In the genomic region with DNA sequence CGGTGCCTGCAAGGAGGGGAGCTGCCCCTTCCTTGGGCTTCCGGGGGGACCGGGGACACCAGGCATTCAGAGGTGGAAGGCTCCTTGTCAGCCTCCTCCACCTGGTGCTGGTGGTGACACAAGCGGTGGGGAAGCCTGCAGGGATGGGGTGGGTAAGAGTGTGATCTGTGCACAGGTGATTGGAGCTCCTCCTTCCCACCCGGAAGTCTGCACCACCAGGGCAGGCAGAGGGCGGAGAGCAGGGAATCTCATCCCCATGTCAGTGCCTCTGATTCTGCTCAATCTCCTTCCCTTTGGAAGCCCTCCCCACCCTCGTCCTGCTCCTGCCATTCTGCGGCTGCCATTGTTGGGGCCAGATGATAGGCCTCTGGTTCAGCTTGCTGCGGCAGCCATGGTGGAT, we compare ENCODE assay signal across 12 cellular contexts.
"Had no signal": no experiment of that assay in that cellular context is flagged by ENCODE, and none has a peak within 500 bp of the region (broad histone marks: within the 10 kb centered on the region; RNA-seq: fewer than 3 reads in every experiment).

No MANE protein-coding gene starts in this region.

- H3K36me3 Mint-ChIP-seq: brain; stimulated activated memory B cell treated with anti-CD40 and anti-IgM and Interleukin-4, amounts not matched to agents 10 μg/mL and 1 μg/mL and 100 μg/mL, for 72 hours had no signal

- H3K9me3 Mint-ChIP-seq: brain; effector memory CD8-positive, alpha-beta T cell; natural killer cell treated with Interleukin-12 subunit alpha and Interleukin-12 subunit beta and Interleukin-15 and Interleukin-18, amount 100 ng/mL, for 72 hours had no signal

- H3K36me3 ChIP-seq: sigmoid colon, tibial artery had no signal

- ATAC-seq: natural killer cell treated with Interleukin-12 subunit alpha and Interleukin-12 subunit beta and Interleukin-15 and Interleukin-18, amount 100 ng/mL, for 72 hours; stimulated activated memory B cell treated with anti-CD40 and anti-IgM and Interleukin-4, amounts not matched to agents 10 μg/mL and 1 μg/mL and 100 μg/mL, for 72 hours had no signal

- H3K4me1 ChIP-seq: sigmoid colon, tibial artery had no signal

- H3K4me3 Mint-ChIP-seq: effector memory CD8-positive, alpha-beta T cell; stimulated activated memory B cell treated with anti-CD40 and anti-IgM and Interleukin-4, amounts not matched to agents 10 μg/mL and 1 μg/mL and 100 μg/mL, for 72 hours had no signal

- H3K27me3 Mint-ChIP-seq: effector memory CD8-positive, alpha-beta T cell had no signal

- H3K4me1 Mint-ChIP-seq: stimulated activated memory B cell treated with anti-CD40 and anti-IgM and Interleukin-4, amounts not matched to agents 10 μg/mL and 1 μg/mL and 100 μg/mL, for 72 hours had no signal

- H3K27ac Mint-ChIP-seq: activated T-helper 1 cell treated with anti-CD3 and anti-CD28 coated beads, Interleukin-12 subunit alpha, Interleukin-12 subunit beta, Interleukin-2, Interleukin-4 antibody, amounts not matched to agents 30 ng/mL and 10 ng/mL and 1 ng/mL, durations not matched to agents 14 hours and 24 hours and 36 hours; stimulated activated memory B cell treated with anti-CD40 and anti-IgM and Interleukin-4, amounts not matched to agents 10 μg/mL and 1 μg/mL and 100 μg/mL, for 72 hours had no signal

- H3K27ac ChIP-seq: sigmoid colon, tibial artery had no signal

- H3K4me3 ChIP-seq: sigmoid colon, tibial artery had no signal

- DNase-seq: activated naive CD4-positive, alpha-beta T cell; anterior cingulate cortex; caudate nucleus; effector memory CD8-positive, alpha-beta T cell; mesenchymal stem cell; nucleus accumbens; sigmoid colon; tibial artery had no signal

- H3K9me3 ChIP-seq: sigmoid colon, tibial artery had no signal
